ENCODE assay signal across 35 cellular contexts in genomic region chr11:110774138-110775014, GRCh38.
DNase-seq lines count a peak whose midpoint lies in the region; ATAC-seq, FAIRE-seq and TF ChIP-seq lines count a peak whose summit lies in the region.
"Had no signal": no experiment of that assay in that cellular context is flagged by ENCODE, and none has a peak within 500 bp of the region (broad histone marks: within the 10 kb centered on the region; RNA-seq: fewer than 3 reads in every experiment).

No MANE protein-coding gene starts in this region.

- H3K4me3 ChIP-seq in Karpas-422 (ENCODE audit: low read length): no peak overlapping the region
- no peak overlapping the region for H3K4me3 ChIP-seq in astrocyte (ENCODE audit: insufficient read depth, low read depth, low read length)
- H3K4me3 ChIP-seq: ascending aorta, stomach had no signal

- peaks cover 4% of the 10 kb centered on the region for H3K4me1 Mint-ChIP-seq in astrocyte (ENCODE audit: low read depth, unreplicated experiment)
- no peaks in the 10 kb centered on the region for H3K4me1 Mint-ChIP-seq in stimulated activated naive CD8-positive, alpha-beta T cell treated with anti-CD3 and anti-CD28 coated beads, Interleukin-15, amount 100 ng/mL, for 72 hours
- H3K4me1 Mint-ChIP-seq: activated naive CD4-positive, alpha-beta T cell treated with anti-CD3 and anti-CD28 coated beads, Interleukin-2, amount 50 U/mL, for 24 hours; endodermal cell had no signal

- no peaks in the 10 kb centered on the region for H3K9me2 ChIP-seq in Karpas-422 (replicated peaks; ENCODE audit: insufficient read depth, low read length)

- H2AFZ ChIP-seq in Karpas-422 (ENCODE audit: low read length) (no peak overlapping the region), astrocyte (ENCODE audit: low read depth, low read length) (no peak overlapping the region)

- H3K4me1 ChIP-seq in Karpas-422 (ENCODE audit: low read length) (no peaks in the 10 kb centered on the region), astrocyte (ENCODE audit: insufficient read depth, low read length) (peaks cover 4% of the 10 kb centered on the region)
- H3K4me1 ChIP-seq: foreskin keratinocyte had no signal

- H3K27ac Mint-ChIP-seq in astrocyte (ENCODE audit: unreplicated experiment): no peak overlapping the region
- H3K27ac Mint-ChIP-seq in stimulated activated naive CD8-positive, alpha-beta T cell treated with anti-CD3 and anti-CD28 coated beads, Interleukin-15, amount 100 ng/mL, for 72 hours: peak overlapping the region in 1 of 2 donors; percentile 83
- H3K27ac Mint-ChIP-seq: activated CD8-positive, alpha-beta T cell treated with anti-CD3 and anti-CD28 coated beads, Interleukin-2, amount 10 ng/mL, durations not matched to agents 7 days and 5 days; activated naive CD4-positive, alpha-beta T cell treated with anti-CD3 and anti-CD28 coated beads, Interleukin-2, amount 50 U/mL, for 24 hours; activated T-helper 2 cell treated with anti-CD3 and anti-CD28 coated beads, Interferon-gamma antibody, Interleukin-2, Interleukin-4, amounts not matched to agents 10 μg/mL and 5 μg/mL and 100 μg/mL, durations not matched to agents 14 hours and 24 hours and 36 hours; dendritic cell treated with granulocyte-macrophage colony-stimulating factor and Interleukin-4, amounts not matched to agents 40 ng/mL and 50 ng/mL, for 4 days; endodermal cell; naive B cell had no signal

- H3K79me2 ChIP-seq in Karpas-422 (ENCODE audit: low read length) (no peaks in the 10 kb centered on the region), astrocyte (ENCODE audit: insufficient read depth, low read length) (no peaks in the 10 kb centered on the region)

- DNase-seq in Karpas-422 (peak; percentile 58), astrocyte (ENCODE audit: low read depth) (peak; percentile 22), left lobe of liver (ENCODE audit: low spot score) (no peak), inferior parietal cortex (ENCODE audit: extremely low spot score) (no peak), H54 (ENCODE audit: insufficient read length, low spot score) (no peak)
- DNase-seq in stimulated activated naive CD8-positive, alpha-beta T cell treated with anti-CD3 and anti-CD28 coated beads, Interleukin-15, amount 100 ng/mL, for 72 hours: no peak
- DNase-seq: activated CD8-positive, alpha-beta T cell treated with anti-CD3 and anti-CD28 coated beads, Interleukin-2, amount 10 ng/mL, durations not matched to agents 7 days and 5 days; central memory CD4-positive, alpha-beta T cell; COR-L47; endodermal cell; foreskin keratinocyte; HCEC 1CT; head of caudate nucleus; midbrain; naive B cell; NCI-H1105 treated with DMSO at 0.1 percent for 48 hours; NCI-H2029 treated with DMSO at 0.1 percent for 48 hours; NCI-H526; posterior cingulate gyrus; right cardiac atrium; Right ventricle myocardium superior; stimulated activated CD4-positive, alpha-beta T cell treated with anti-CD3 and anti-CD28 coated beads, Interleukin-12 subunit alpha, Interleukin-12 subunit beta, amount 100 ng/mL, for 4 hours; stimulated activated CD4-positive, alpha-beta T cell treated with anti-CD3 and anti-CD28 coated beads, Interleukin-2, amount 100 ng/mL, for 48 hours; stomach; T-helper 2 cell had no signal

- TF ChIP-seq POLR2A in H54 (IDR thresholded peaks at IDR 0.05; ENCODE audit: low read depth, low read length): no peak

- H3K9ac ChIP-seq in Karpas-422 (ENCODE audit: low read length): no peak overlapping the region
- H3K9ac ChIP-seq in astrocyte (ENCODE audit: low read length): no peak overlapping the region

- no peaks in the 10 kb centered on the region; the same call in 1 of the 2 replicates for H3K27me3 ChIP-seq in Karpas-422 (ENCODE audit: low read length)
- H3K27me3 ChIP-seq in astrocyte (ENCODE audit: insufficient read depth, low read length): no peaks in the 10 kb centered on the region
- H3K27me3 ChIP-seq: ascending aorta, foreskin keratinocyte, neutrophil, stomach had no signal

- no peak for FAIRE-seq in astrocyte (lab: Jason Lieb, UNC)
- FAIRE-seq in H54 (lab: Jason Lieb, UNC): no peak
- FAIRE-seq: GM12892, keratinocyte had no signal

- H4K20me1 ChIP-seq in Karpas-422 (ENCODE audit: insufficient read depth, low read depth, low read length) (no peaks in the 10 kb centered on the region), astrocyte (ENCODE audit: insufficient read depth, low read length) (no peaks in the 10 kb centered on the region)

- H3K4me3 Mint-ChIP-seq in astrocyte (ENCODE audit: unreplicated experiment): no peak overlapping the region
- H3K4me3 Mint-ChIP-seq in stimulated activated naive CD8-positive, alpha-beta T cell treated with anti-CD3 and anti-CD28 coated beads, Interleukin-15, amount 100 ng/mL, for 72 hours: no peak overlapping the region
- H3K4me3 Mint-ChIP-seq: activated CD8-positive, alpha-beta T cell treated with anti-CD3 and anti-CD28 coated beads, Interleukin-2, amount 10 ng/mL, durations not matched to agents 7 days and 5 days; activated naive CD4-positive, alpha-beta T cell treated with anti-CD3 and anti-CD28 coated beads, Interleukin-2, amount 50 U/mL, for 24 hours; dendritic cell treated with granulocyte-macrophage colony-stimulating factor and Interleukin-4, amounts not matched to agents 40 ng/mL and 50 ng/mL, for 4 days; endodermal cell; naive B cell had no signal

- ATAC-seq in left lobe of liver (peak; percentile 87), HG03571 (IDR thresholded peaks at IDR 0.05; ENCODE audit: unreplicated experiment) (no peak)
- ATAC-seq in stimulated activated naive CD8-positive, alpha-beta T cell treated with anti-CD3 and anti-CD28 coated beads, Interleukin-15, amount 100 ng/mL, for 72 hours: no peak
- ATAC-seq: activated CD8-positive, alpha-beta T cell treated with anti-CD3 and anti-CD28 coated beads, Interleukin-2, amount 10 ng/mL, durations not matched to agents 7 days and 5 days; foreskin keratinocyte; Panc1; right cardiac atrium had no signal

- peaks cover 6% of the 10 kb centered on the region; the same call in 1 of the 2 replicates for H3K9me3 ChIP-seq in Karpas-422 (ENCODE audit: low read length)
- no peaks in the 10 kb centered on the region for H3K9me3 ChIP-seq in astrocyte (ENCODE audit: insufficient read depth, low read depth, low read length)
- H3K9me3 ChIP-seq: neutrophil had no signal

- H3K36me3 Mint-ChIP-seq in astrocyte (ENCODE audit: low read depth, unreplicated experiment): no peaks in the 10 kb centered on the region
- H3K36me3 Mint-ChIP-seq: activated naive CD4-positive, alpha-beta T cell treated with anti-CD3 and anti-CD28 coated beads, Interleukin-2, amount 50 U/mL, for 24 hours had no signal

- H3K9me3 Mint-ChIP-seq in astrocyte (ENCODE audit: unreplicated experiment): peaks cover 7% of the 10 kb centered on the region
- H3K9me3 Mint-ChIP-seq in stimulated activated naive CD8-positive, alpha-beta T cell treated with anti-CD3 and anti-CD28 coated beads, Interleukin-15, amount 100 ng/mL, for 72 hours: peaks cover 14 to 18% of the 10 kb centered on the region in 2 donors

- H3K27ac ChIP-seq in C4-2B (no peak overlapping the region), Karpas-422 (ENCODE audit: low read length) (no peak overlapping the region), astrocyte (ENCODE audit: low read depth, low read length) (no peak overlapping the region)
- H3K27ac ChIP-seq: ascending aorta, foreskin keratinocyte, neutrophil, stomach had no signal

- peak; percentile 26; the same call in 1 of the 2 replicates for TF ChIP-seq CTCF in C4-2B (conservative IDR thresholded peaks at IDR 0.05)
- no peak for TF ChIP-seq CTCF in astrocyte (IDR thresholded peaks at IDR 0.05; ENCODE audit: insufficient read depth, low read depth, low read length)

- H3K27me3 Mint-ChIP-seq in astrocyte (ENCODE audit: low read depth, unreplicated experiment): peaks cover 3% of the 10 kb centered on the region
- H3K27me3 Mint-ChIP-seq in stimulated activated naive CD8-positive, alpha-beta T cell treated with anti-CD3 and anti-CD28 coated beads, Interleukin-15, amount 100 ng/mL, for 72 hours: no peaks in the 10 kb centered on the region
- H3K27me3 Mint-ChIP-seq: dendritic cell treated with granulocyte-macrophage colony-stimulating factor and Interleukin-4, amounts not matched to agents 40 ng/mL and 50 ng/mL, for 4 days; naive B cell had no signal

- H3K36me3 ChIP-seq in Karpas-422 (ENCODE audit: insufficient read depth, low read length) (no peaks in the 10 kb centered on the region), astrocyte (ENCODE audit: insufficient read depth, low read length) (no peaks in the 10 kb centered on the region)
- H3K36me3 ChIP-seq: ascending aorta, neutrophil, stomach had no signal

- H3K4me2 ChIP-seq in Karpas-422 (ENCODE audit: low read depth, low read length, poor library complexity, severe bottlenecking): no peak overlapping the region
- no peak overlapping the region for H3K4me2 ChIP-seq in astrocyte (ENCODE audit: low read length)

Comparison
In these comparisons a context has a peak if more than half of its experiments do, and no peak if none do; other contexts are left out.
1. DNase-seq: peak in Karpas-422 (single experiment) and astrocyte (single experiment); none in left lobe of liver (single experiment), inferior parietal cortex (single experiment), stimulated activated naive CD8-positive, alpha-beta T cell treated with anti-CD3 and anti-CD28 coated beads, Interleukin-15, amount 100 ng/mL, for 72 hours (0 of 2) and H54 (single experiment).